Comparison of ENCODE assay signal across 19 cellular contexts in the genomic region with DNA sequence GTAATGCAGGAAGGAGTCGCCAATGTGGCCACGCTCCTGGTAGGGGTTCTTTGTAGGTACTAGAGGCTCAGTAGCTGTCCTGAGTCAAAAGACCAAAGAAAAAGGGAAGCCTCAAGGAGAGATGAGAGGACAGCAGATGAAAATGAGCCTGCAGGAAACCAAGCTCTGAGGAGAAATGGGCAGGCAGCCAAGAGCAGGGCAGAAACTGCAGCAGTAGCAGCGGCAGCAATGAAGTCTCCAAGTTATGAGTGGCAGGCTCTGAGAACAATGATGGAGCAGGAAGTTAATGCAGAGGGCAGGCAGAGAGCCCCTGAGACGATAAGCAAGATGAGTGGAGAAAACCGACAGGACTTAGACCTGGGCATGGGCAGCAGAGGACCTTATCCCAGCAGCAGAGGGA. TPM values are rescaled to one million over a fixed set of nuclear protein-coding genes. Genes with fewer than 3 reads are reported as not detected.
DNase-seq lines count a peak whose midpoint lies in the region; ATAC-seq, FAIRE-seq and TF ChIP-seq lines count a peak whose summit lies in the region.
"Had no signal": no experiment of that assay in that cellular context is flagged by ENCODE, and none has a peak within 500 bp of the region (broad histone marks: within the 10 kb centered on the region; RNA-seq: fewer than 3 reads in every experiment).

No MANE protein-coding gene starts in this region.

- H3K27ac ChIP-seq in right cardiac atrium (ENCODE audit: low read length) (no peak overlapping the region), left ventricle myocardium inferior (replicated peaks) (no peak overlapping the region)
- H3K27ac ChIP-seq: coronary artery, hepatocyte, RWPE1, upper lobe of left lung had no signal

- TF ChIP-seq CTCF in left ventricle myocardium inferior (IDR thresholded peaks at IDR 0.05; ENCODE audit: borderline replicate concordance) (no peak), fibroblast of the aortic adventitia (IDR thresholded peaks at IDR 0.05; ENCODE audit: insufficient read depth, low read length) (no peak)

- intact Hi-C loops in right cardiac atrium (cut with DNase I) (no loop called here), left ventricle myocardium inferior (cut with micrococcal nuclease) (no loop called here)

- no peak for ATAC-seq in right cardiac atrium
- ATAC-seq: stimulated activated naive B cell treated with anti-CD40 and anti-IgM and Interleukin-4, amounts not matched to agents 10 μg/mL and 1 μg/mL and 100 μg/mL, for 72 hours; WTC11 had no signal

- H3K9me3 ChIP-seq in right cardiac atrium (ENCODE audit: control insufficient read depth, low read length) (no peaks in the 10 kb centered on the region), left ventricle myocardium inferior (replicated peaks) (no peaks in the 10 kb centered on the region)
- H3K9me3 ChIP-seq: upper lobe of left lung had no signal

- H3K36me3 ChIP-seq in left ventricle myocardium inferior: no peaks in the 10 kb centered on the region
- H3K36me3 ChIP-seq: upper lobe of left lung had no signal

- H3K4me3 ChIP-seq in right cardiac atrium (ENCODE audit: low read length) (no peak overlapping the region), left ventricle myocardium inferior (no peak overlapping the region), fibroblast of the aortic adventitia (ENCODE audit: low read depth, low read length) (no peak overlapping the region)
- H3K4me3 ChIP-seq: coronary artery, hepatocyte, upper lobe of left lung had no signal

- peak; percentile 31 to 64 (median 53) for DNase-seq in right cardiac atrium
- DNase-seq in left ventricle myocardium inferior: no peak
- DNase-seq in NCI-H345 (lab: John Stamatoyannopoulos, UW): peak; percentile 41
- peak; percentile 17 for DNase-seq in fibroblast of the aortic adventitia (ENCODE audit: low read depth)
- no peak for DNase-seq in GM19240 (ENCODE audit: insufficient read length, low spot score)
- DNase-seq in A172 (ENCODE audit: low spot score): no peak
- no peak for DNase-seq in HTR-8/SVneo (ENCODE audit: insufficient read length, low spot score)
- no peak for DNase-seq in occipital lobe (lab: John Stamatoyannopoulos, UW)
- DNase-seq: KG1; kidney glomerular epithelial cell; NCI-H1436 treated with DMSO at 0.1 percent for 48 hours; stimulated activated naive B cell treated with anti-CD40 and anti-IgM and Interleukin-4, amounts not matched to agents 10 μg/mL and 1 μg/mL and 100 μg/mL, for 72 hours; upper lobe of left lung had no signal

- WGBS in right cardiac atrium: 40% methylated on average over 5 of the region's 5 CpGs

- no peak for FAIRE-seq in HTR-8/SVneo (lab: Jason Lieb, UNC)
- FAIRE-seq: GM19239 had no signal

- H3K4me1 ChIP-seq in right cardiac atrium (ENCODE audit: control insufficient read depth, insufficient read depth, low read length) (no peaks in the 10 kb centered on the region), left ventricle myocardium inferior (no peaks in the 10 kb centered on the region)
- H3K4me1 ChIP-seq: upper lobe of left lung had no signal

- H3K27me3 ChIP-seq in right cardiac atrium (ENCODE audit: control insufficient read depth, insufficient read depth) (no peaks in the 10 kb centered on the region), left ventricle myocardium inferior (ENCODE audit: low read depth) (peaks cover 39% of the 10 kb centered on the region)
- H3K27me3 ChIP-seq: hepatocyte, upper lobe of left lung had no signal

RNA-seq across cellular contexts. Expression of gene TMEM200C, which starts 48.2 kb away (rescaled TPM):
- total RNA-seq in right cardiac atrium: 1 to 10 TPM; 4.2 to 8.4 (median 6.1) TPM
- polyA plus RNA-seq in right cardiac atrium: 1.1 TPM
- 0.96 TPM for total RNA-seq in left ventricle myocardium inferior
- 0.33 and 0.36 TPM in 2 replicates for total RNA-seq in fibroblast of the aortic adventitia (ENCODE audit: low replicate concordance)
- not detected in 2 replicates for total RNA-seq in A172 (2014; rRNA removed; shearing (Covaris generic))
- total RNA-seq in occipital lobe: 16.4 TPM
- total RNA-seq: activated CD8-positive, alpha-beta memory T cell treated with anti-CD3 and anti-CD28 coated beads for 36 hours had no signal

Comparison
In these comparisons a context has a peak if more than half of its experiments do, and no peak if none do; other contexts are left out.
1. DNase-seq: peak in right cardiac atrium (3 of 3), NCI-H345 (single experiment) and fibroblast of the aortic adventitia (single experiment); none in left ventricle myocardium inferior (single experiment), GM19240 (single experiment), A172 (single experiment), HTR-8/SVneo (single experiment) and occipital lobe (single experiment).